ENCODE assay signal across 9 cellular contexts in genomic region chr14:76203086-76204001, GRCh38. TPM values are rescaled to one million over a fixed set of nuclear protein-coding genes. Genes with fewer than 3 reads are reported as not detected.
A peak's percentile ranks its signal among the peaks of the same experiment; 100 is the strongest.
DNase-seq lines count a peak whose midpoint lies in the region; ATAC-seq and TF ChIP-seq lines count a peak whose summit lies in the region.
"Had no signal": no experiment of that assay in that cellular context is flagged by ENCODE, and none has a peak within 500 bp of the region (broad histone marks: within the 10 kb centered on the region; RNA-seq: fewer than 3 reads in every experiment).

No MANE protein-coding gene starts in this region.

- H3K27ac ChIP-seq in AG04450 (ENCODE audit: low read depth, low read length), result peak overlapping the region; percentile 88
- H3K27ac ChIP-seq in epithelial cell of prostate, result peak overlapping the region; percentile 58
- H3K27ac ChIP-seq in CD4-positive, alpha-beta memory T cell (ENCODE audit: low read depth, low read length), result no peak overlapping the region

- no peak overlapping the region for H3K27ac Mint-ChIP-seq in activated T-helper 1 cell treated with anti-CD3 and anti-CD28 coated beads, Interleukin-12 subunit alpha, Interleukin-12 subunit beta, Interleukin-2, Interleukin-4 antibody, amounts not matched to agents 30 ng/mL and 10 ng/mL and 1 ng/mL, durations not matched to agents 14 hours and 24 hours and 36 hours
- no peak overlapping the region for H3K27ac Mint-ChIP-seq in CD4-positive, alpha-beta memory T cell
- H3K27ac Mint-ChIP-seq: activated naive CD4-positive, alpha-beta T cell treated with anti-CD3 and anti-CD28 coated beads, Interleukin-2, amount 50 U/mL, for 24 hours had no signal

- peaks cover 35% of the 10 kb centered on the region for H3K36me3 Mint-ChIP-seq in activated T-helper 1 cell treated with anti-CD3 and anti-CD28 coated beads, Interleukin-12 subunit alpha, Interleukin-12 subunit beta, Interleukin-2, Interleukin-4 antibody, amounts not matched to agents 30 ng/mL and 10 ng/mL and 1 ng/mL, durations not matched to agents 14 hours and 24 hours and 36 hours (ENCODE audit: low read depth)
- H3K36me3 Mint-ChIP-seq in CD4-positive, alpha-beta memory T cell, result peaks cover 58 to 63% of the 10 kb centered on the region in 2 donors

- no peaks in the 10 kb centered on the region for H3K27me3 ChIP-seq in AG04450 (ENCODE audit: control insufficient read depth, insufficient read depth, low read length)
- H3K27me3 ChIP-seq in CD4-positive, alpha-beta memory T cell (ENCODE audit: insufficient read depth, low read length), result no peaks in the 10 kb centered on the region

- ATAC-seq in GM19023 (IDR thresholded peaks at IDR 0.05; ENCODE audit: unreplicated experiment) (peak; percentile 80), HG03442 (IDR thresholded peaks at IDR 0.05; ENCODE audit: unreplicated experiment) (peak; percentile 71)

- CTCF ChIA-PET in AG04450 (lab: Charles Lee), result interaction anchor here (0.6 kb wide), 1 partner anchor 184 kb away, joined by 3 read pairs; no protein-coding TSS in a partner anchor
- CTCF ChIA-PET in CD4-positive, alpha-beta memory T cell (lab: Charles Lee; ENCODE audit: partially characterized antibody), result no interaction called here

- H3K36me3 ChIP-seq in CD4-positive, alpha-beta memory T cell (ENCODE audit: insufficient read depth, low read length), result peaks cover 10% of the 10 kb centered on the region

- H3K9me3 ChIP-seq in AG04450 (ENCODE audit: control insufficient read depth, insufficient read depth, low read length), result no peaks in the 10 kb centered on the region
- H3K9me3 ChIP-seq in CD4-positive, alpha-beta memory T cell (ENCODE audit: control insufficient read depth in 1 of 2, low read length in 2 of 2), result no peaks in the 10 kb centered on the region

- H3K4me1 Mint-ChIP-seq in activated T-helper 1 cell treated with anti-CD3 and anti-CD28 coated beads, Interleukin-12 subunit alpha, Interleukin-12 subunit beta, Interleukin-2, Interleukin-4 antibody, amounts not matched to agents 30 ng/mL and 10 ng/mL and 1 ng/mL, durations not matched to agents 14 hours and 24 hours and 36 hours (ENCODE audit: low read depth), result peaks cover 9% of the 10 kb centered on the region
- H3K4me1 Mint-ChIP-seq in CD4-positive, alpha-beta memory T cell, result no peaks in the 10 kb centered on the region
- H3K4me1 Mint-ChIP-seq: activated naive CD4-positive, alpha-beta T cell treated with anti-CD3 and anti-CD28 coated beads, Interleukin-2, amount 50 U/mL, for 24 hours had no signal

- no peak overlapping the region for H3K4me3 Mint-ChIP-seq in activated T-helper 1 cell treated with anti-CD3 and anti-CD28 coated beads, Interleukin-12 subunit alpha, Interleukin-12 subunit beta, Interleukin-2, Interleukin-4 antibody, amounts not matched to agents 30 ng/mL and 10 ng/mL and 1 ng/mL, durations not matched to agents 14 hours and 24 hours and 36 hours
- no peak overlapping the region for H3K4me3 Mint-ChIP-seq in CD4-positive, alpha-beta memory T cell
- H3K4me3 Mint-ChIP-seq: activated naive CD4-positive, alpha-beta T cell treated with anti-CD3 and anti-CD28 coated beads, Interleukin-2, amount 50 U/mL, for 24 hours had no signal

- no peak overlapping the region for H3K4me3 ChIP-seq in AG04450 (ENCODE audit: low read depth, low read length)
- no peak overlapping the region for H3K4me3 ChIP-seq in CD4-positive, alpha-beta memory T cell (ENCODE audit: low read length in 2 of 2)

- DNase-seq in AG04450 (ENCODE audit: low read depth, low spot score) (peak; percentile 96), epithelial cell of prostate (ENCODE audit: low read depth, low spot score) (peak; percentile 92), smooth muscle cell of the brain vasculature (ENCODE audit: low read depth, low spot score) (peak; percentile 77), NCI-H1105 (lab: John Stamatoyannopoulos, UW) (no peak)
- DNase-seq in activated T-helper 1 cell treated with anti-CD3 and anti-CD28 coated beads, Interleukin-12 subunit alpha, Interleukin-12 subunit beta, Interleukin-2, Interleukin-4 antibody, amounts not matched to agents 30 ng/mL and 10 ng/mL and 1 ng/mL, durations not matched to agents 14 hours and 24 hours and 36 hours (ENCODE audit: low spot score), result no peak
- no peak for DNase-seq in CD4-positive, alpha-beta memory T cell

- POLR2A ChIA-PET in AG04450 (lab: Yijun Ruan, JAX), result interaction anchor here (0.8 kb wide), 1 partner anchor 51 kb away, joined by 3 read pairs; the partner anchor contains the start of gene GPATCH2L
- POLR2A ChIA-PET in CD4-positive, alpha-beta memory T cell (lab: Charles Lee; ENCODE audit: partially characterized antibody), result no interaction called here

- intact Hi-C loops in activated T-helper 1 cell treated with anti-CD3 and anti-CD28 coated beads, Interleukin-12 subunit alpha, Interleukin-12 subunit beta, Interleukin-2, Interleukin-4 antibody, amounts not matched to agents 30 ng/mL and 10 ng/mL and 1 ng/mL, durations not matched to agents 14 hours and 24 hours and 36 hours (cut with micrococcal nuclease), result no loop called here
- intact Hi-C loops in CD4-positive, alpha-beta memory T cell (cut with micrococcal nuclease), result no loop called here

- no peaks in the 10 kb centered on the region for H3K9me3 Mint-ChIP-seq in activated T-helper 1 cell treated with anti-CD3 and anti-CD28 coated beads, Interleukin-12 subunit alpha, Interleukin-12 subunit beta, Interleukin-2, Interleukin-4 antibody, amounts not matched to agents 30 ng/mL and 10 ng/mL and 1 ng/mL, durations not matched to agents 14 hours and 24 hours and 36 hours
- no peaks in the 10 kb centered on the region for H3K9me3 Mint-ChIP-seq in CD4-positive, alpha-beta memory T cell
- H3K9me3 Mint-ChIP-seq: activated naive CD4-positive, alpha-beta T cell treated with anti-CD3 and anti-CD28 coated beads, Interleukin-2, amount 50 U/mL, for 24 hours had no signal

- H3K4me1 ChIP-seq in CD4-positive, alpha-beta memory T cell (ENCODE audit: insufficient read depth, low read length), result no peaks in the 10 kb centered on the region

- no peaks in the 10 kb centered on the region for H3K27me3 Mint-ChIP-seq in activated T-helper 1 cell treated with anti-CD3 and anti-CD28 coated beads, Interleukin-12 subunit alpha, Interleukin-12 subunit beta, Interleukin-2, Interleukin-4 antibody, amounts not matched to agents 30 ng/mL and 10 ng/mL and 1 ng/mL, durations not matched to agents 14 hours and 24 hours and 36 hours (ENCODE audit: insufficient read depth)
- H3K27me3 Mint-ChIP-seq in CD4-positive, alpha-beta memory T cell, result no peaks in the 10 kb centered on the region
- H3K27me3 Mint-ChIP-seq: activated naive CD4-positive, alpha-beta T cell treated with anti-CD3 and anti-CD28 coated beads, Interleukin-2, amount 50 U/mL, for 24 hours had no signal

- TF ChIP-seq CTCF in AG04450 (IDR thresholded peaks at IDR 0.05; ENCODE audit: low read depth, low read length), result no peak

RNA-seq across cellular contexts. Expression of gene GPATCH2L, which starts 51.6 kb away (rescaled TPM):
- polyA plus RNA-seq in AG04450 (2011; rRNA removed), result 29.5 and 32.2 TPM in 2 replicates
- 70.4 and 82.2 TPM in 2 replicates for polyA minus RNA-seq in AG04450 (2011; rRNA and poly(A)+ RNA removed)
- total RNA-seq in activated T-helper 1 cell treated with anti-CD3 and anti-CD28 coated beads, Interleukin-12 subunit alpha, Interleukin-12 subunit beta, Interleukin-2, Interleukin-4 antibody, amounts not matched to agents 30 ng/mL and 10 ng/mL and 1 ng/mL, durations not matched to agents 14 hours and 24 hours and 36 hours, result 56.1 and 60.9 TPM in 2 replicates
- 10 to 100 TPM; 66.0 to 70.1 TPM for total RNA-seq in CD4-positive, alpha-beta memory T cell
- polyA plus RNA-seq in CD4-positive, alpha-beta memory T cell, result 10 to 100 TPM in 1 of 2 donors, 1 to 10 TPM in 1; 7.9 to 14.8 TPM

Comparison
In these comparisons a context has a peak if more than half of its experiments do, and no peak if none do; other contexts are left out.
1. DNase-seq: peak in AG04450 (single experiment), epithelial cell of prostate (single experiment) and smooth muscle cell of the brain vasculature (single experiment); none in activated T-helper 1 cell treated with anti-CD3 and anti-CD28 coated beads, Interleukin-12 subunit alpha, Interleukin-12 subunit beta, Interleukin-2, Interleukin-4 antibody, amounts not matched to agents 30 ng/mL and 10 ng/mL and 1 ng/mL, durations not matched to agents 14 hours and 24 hours and 36 hours (single experiment), NCI-H1105 (single experiment) and CD4-positive, alpha-beta memory T cell (0 of 5).